ENCODE assay signal across 8 cellular contexts in genomic region chr4:150960079-150960478, GRCh38. TPM values are rescaled to one million over a fixed set of nuclear protein-coding genes. Genes with fewer than 3 reads are reported as not detected.
DNase-seq lines count a peak whose midpoint lies in the region; ATAC-seq, FAIRE-seq and TF ChIP-seq lines count a peak whose summit lies in the region.

No MANE protein-coding gene starts in this region.

- ATAC-seq in right lobe of liver (peak; percentile 87 to 93 (median 91)), gastrocnemius medialis (no peak), GM18867 (IDR thresholded peaks at IDR 0.05; ENCODE audit: unreplicated experiment) (no peak), GM21723 (IDR thresholded peaks at IDR 0.05; ENCODE audit: unreplicated experiment) (no peak)

- intact Hi-C loops in right lobe of liver (cut with DNase I) (no loop called here), gastrocnemius medialis (cut with DNase I; ENCODE audit: low total_unique reads) (no loop called here)

- H3K36me3 ChIP-seq in brain microvascular endothelial cell (replicated peaks) (no peaks in the 10 kb centered on the region), right lobe of liver (no peaks in the 10 kb centered on the region), gastrocnemius medialis (no peaks in the 10 kb centered on the region)

- TF ChIP-seq CTCF in D721Med (IDR thresholded peaks at IDR 0.05; ENCODE audit: insufficient read depth, missing control alignments) (peak; percentile 5), brain microvascular endothelial cell (IDR thresholded peaks at IDR 0.05; ENCODE audit: low read depth, low read length, missing control alignments) (peak; percentile 76), right lobe of liver (IDR thresholded peaks at IDR 0.05) (peak; percentile 51 to 67 (median 58)), gastrocnemius medialis (IDR thresholded peaks at IDR 0.05 in 4 of 5, conservative IDR thresholded peaks at IDR 0.05 in 1 of 5) (no peak)

- WGBS in right lobe of liver (ENCODE audit: insufficient coverage, low coverage, low lambda C conversion rate, missing lambda C conversion rate) = 17% methylated on average over 2 of the region's 2 CpGs

- H3K27me3 ChIP-seq in brain microvascular endothelial cell (replicated peaks) (no peaks in the 10 kb centered on the region), right lobe of liver (no peaks in the 10 kb centered on the region), gastrocnemius medialis (no peaks in the 10 kb centered on the region)

- H3K4me3 ChIP-seq in brain microvascular endothelial cell (ENCODE audit: low read depth, low read length) = no peak overlapping the region
- no peak overlapping the region for H3K4me3 ChIP-seq in right lobe of liver
- H3K4me3 ChIP-seq in gastrocnemius medialis = no peak overlapping the region

- in situ Hi-C loops in brain microvascular endothelial cell (cut with HindIII; ENCODE audit: low pct_ligation_motif_present, low sequenced_read_pairs) = no loop called here
- in situ Hi-C loops in gastrocnemius medialis (cut with MboI; ENCODE audit: low sequenced_read_pairs in 4 of 4) = no loop called here

- TF ChIP-seq POLR2A in right lobe of liver (IDR thresholded peaks at IDR 0.05) (no peak), gastrocnemius medialis (IDR thresholded peaks at IDR 0.05) (no peak)

- DNase-seq in D721Med (ENCODE audit: insufficient read length, low spot score) (no peak), Kasumi-1 (lab: John Stamatoyannopoulos, UW) (peak; percentile 68 to 75), brain microvascular endothelial cell (peak; percentile 34), right lobe of liver (no peak), gastrocnemius medialis (no peak)
- no peak for DNase-seq in stimulated activated naive CD4-positive, alpha-beta T cell (lab: John Stamatoyannopoulos, UW)

- H3K9me3 ChIP-seq in right lobe of liver (no peaks in the 10 kb centered on the region), gastrocnemius medialis (no peaks in the 10 kb centered on the region)

- no peak for FAIRE-seq in D721Med (lab: Jason Lieb, UNC)

- H3K27ac ChIP-seq in brain microvascular endothelial cell (no peak overlapping the region), right lobe of liver (no peak overlapping the region), gastrocnemius medialis (no peak overlapping the region)

- H3K4me1 ChIP-seq in right lobe of liver (peaks cover 0 to 4% (median 0%) of the 10 kb centered on the region in 4 donors), gastrocnemius medialis (no peaks in the 10 kb centered on the region)

RNA-seq across cellular contexts. Expression of gene LRBA, which starts 55.0 kb away (rescaled TPM):
- total RNA-seq in right lobe of liver = 10 to 100 TPM; 18.9 to 48.1 (median 24.5) TPM
- total RNA-seq in gastrocnemius medialis = 10 to 100 TPM in 2 of 4 donors, 1 to 10 TPM in 2; 8.5 to 18.0 (median 11.9) TPM

Comparison
In these comparisons a context has a peak if more than half of its experiments do, and no peak if none do; other contexts are left out.
1. DNase-seq: peak in Kasumi-1 (2 of 2) and brain microvascular endothelial cell (single experiment); none in D721Med (single experiment), right lobe of liver (0 of 3), gastrocnemius medialis (0 of 2) and stimulated activated naive CD4-positive, alpha-beta T cell (0 of 6).
2. CTCF ChIP-seq: peak in D721Med (single experiment), brain microvascular endothelial cell (single experiment) and right lobe of liver (4 of 4); none in gastrocnemius medialis (0 of 5).
3. ATAC-seq: peak in right lobe of liver (4 of 4); none in gastrocnemius medialis (0 of 2), GM18867 (single experiment) and GM21723 (single experiment).